ENCODE assay signal across 1 cellular context in genomic region chr3:171895890-171896289, GRCh38.
TF ChIP-seq lines count a peak whose summit lies in the region.

No MANE protein-coding gene starts in this region.

TF ChIP-seq in GM23338, 12 proteins besides CTCF, POLR2A, EP300 and RAD21 (continued from another document):
- TF ChIP-seq, protein P1, sequence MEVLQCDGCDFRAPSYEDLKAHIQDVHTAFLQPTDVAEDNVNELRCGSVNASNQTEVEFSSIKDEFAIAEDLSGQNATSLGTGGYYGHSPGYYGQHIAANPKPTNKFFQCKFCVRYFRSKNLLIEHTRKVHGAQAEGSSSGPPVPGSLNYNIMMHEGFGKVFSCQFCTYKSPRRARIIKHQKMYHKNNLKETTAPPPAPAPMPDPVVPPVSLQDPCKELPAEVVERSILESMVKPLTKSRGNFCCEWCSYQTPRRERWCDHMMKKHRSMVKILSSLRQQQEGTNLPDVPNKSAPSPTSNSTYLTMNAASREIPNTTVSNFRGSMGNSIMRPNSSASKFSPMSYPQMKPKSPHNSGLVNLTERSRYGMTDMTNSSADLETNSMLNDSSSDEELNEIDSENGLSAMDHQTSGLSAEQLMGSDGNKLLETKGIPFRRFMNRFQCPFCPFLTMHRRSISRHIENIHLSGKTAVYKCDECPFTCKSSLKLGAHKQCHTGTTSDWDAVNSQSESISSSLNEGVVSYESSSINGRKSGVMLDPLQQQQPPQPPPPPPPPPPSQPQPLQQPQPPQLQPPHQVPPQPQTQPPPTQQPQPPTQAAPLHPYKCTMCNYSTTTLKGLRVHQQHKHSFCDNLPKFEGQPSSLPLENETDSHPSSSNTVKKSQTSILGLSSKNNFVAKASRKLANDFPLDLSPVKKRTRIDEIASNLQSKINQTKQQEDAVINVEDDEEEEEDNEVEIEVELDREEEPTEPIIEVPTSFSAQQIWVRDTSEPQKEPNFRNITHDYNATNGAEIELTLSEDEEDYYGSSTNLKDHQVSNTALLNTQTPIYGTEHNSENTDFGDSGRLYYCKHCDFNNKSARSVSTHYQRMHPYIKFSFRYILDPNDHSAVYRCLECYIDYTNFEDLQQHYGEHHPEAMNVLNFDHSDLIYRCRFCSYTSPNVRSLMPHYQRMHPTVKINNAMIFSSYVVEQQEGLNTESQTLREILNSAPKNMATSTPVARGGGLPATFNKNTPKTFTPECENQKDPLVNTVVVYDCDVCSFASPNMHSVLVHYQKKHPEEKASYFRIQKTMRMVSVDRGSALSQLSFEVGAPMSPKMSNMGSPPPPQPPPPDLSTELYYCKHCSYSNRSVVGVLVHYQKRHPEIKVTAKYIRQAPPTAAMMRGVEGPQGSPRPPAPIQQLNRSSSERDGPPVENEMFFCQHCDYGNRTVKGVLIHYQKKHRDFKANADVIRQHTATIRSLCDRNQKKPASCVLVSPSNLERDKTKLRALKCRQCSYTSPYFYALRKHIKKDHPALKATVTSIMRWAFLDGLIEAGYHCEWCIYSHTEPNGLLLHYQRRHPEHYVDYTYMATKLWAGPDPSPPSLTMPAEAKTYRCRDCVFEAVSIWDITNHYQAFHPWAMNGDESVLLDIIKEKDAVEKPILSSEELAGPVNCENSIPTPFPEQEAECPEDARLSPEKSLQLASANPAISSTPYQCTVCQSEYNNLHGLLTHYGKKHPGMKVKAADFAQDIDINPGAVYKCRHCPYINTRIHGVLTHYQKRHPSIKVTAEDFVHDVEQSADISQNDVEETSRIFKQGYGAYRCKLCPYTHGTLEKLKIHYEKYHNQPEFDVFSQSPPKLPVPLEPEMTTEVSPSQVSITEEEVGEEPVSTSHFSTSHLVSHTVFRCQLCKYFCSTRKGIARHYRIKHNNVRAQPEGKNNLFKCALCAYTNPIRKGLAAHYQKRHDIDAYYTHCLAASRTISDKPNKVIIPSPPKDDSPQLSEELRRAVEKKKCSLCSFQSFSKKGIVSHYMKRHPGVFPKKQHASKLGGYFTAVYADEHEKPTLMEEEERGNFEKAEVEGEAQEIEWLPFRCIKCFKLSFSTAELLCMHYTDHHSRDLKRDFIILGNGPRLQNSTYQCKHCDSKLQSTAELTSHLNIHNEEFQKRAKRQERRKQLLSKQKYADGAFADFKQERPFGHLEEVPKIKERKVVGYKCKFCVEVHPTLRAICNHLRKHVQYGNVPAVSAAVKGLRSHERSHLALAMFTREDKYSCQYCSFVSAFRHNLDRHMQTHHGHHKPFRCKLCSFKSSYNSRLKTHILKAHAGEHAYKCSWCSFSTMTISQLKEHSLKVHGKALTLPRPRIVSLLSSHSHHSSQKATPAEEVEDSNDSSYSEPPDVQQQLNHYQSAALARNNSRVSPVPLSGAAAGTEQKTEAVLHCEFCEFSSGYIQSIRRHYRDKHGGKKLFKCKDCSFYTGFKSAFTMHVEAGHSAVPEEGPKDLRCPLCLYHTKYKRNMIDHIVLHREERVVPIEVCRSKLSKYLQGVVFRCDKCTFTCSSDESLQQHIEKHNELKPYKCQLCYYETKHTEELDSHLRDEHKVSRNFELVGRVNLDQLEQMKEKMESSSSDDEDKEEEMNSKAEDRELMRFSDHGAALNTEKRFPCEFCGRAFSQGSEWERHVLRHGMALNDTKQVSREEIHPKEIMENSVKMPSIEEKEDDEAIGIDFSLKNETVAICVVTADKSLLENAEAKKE (CRISPR knock-in tag; IDR thresholded peaks at IDR 0.05), result no peak
- TF ChIP-seq STAT1 (IDR thresholded peaks at IDR 0.05; ENCODE audit: unreplicated experiment) (no peak), ZNF114 (CRISPR knock-in tag; IDR thresholded peaks at IDR 0.05) (no peak), NANOG (IDR thresholded peaks at IDR 0.05; ENCODE audit: borderline replicate concordance) (no peak), EZH2 (IDR thresholded peaks at IDR 0.05; ENCODE audit: low read depth, unreplicated experiment) (no peak)
